Comparison of ENCODE assay signal across 23 cellular contexts in the genomic region with DNA sequence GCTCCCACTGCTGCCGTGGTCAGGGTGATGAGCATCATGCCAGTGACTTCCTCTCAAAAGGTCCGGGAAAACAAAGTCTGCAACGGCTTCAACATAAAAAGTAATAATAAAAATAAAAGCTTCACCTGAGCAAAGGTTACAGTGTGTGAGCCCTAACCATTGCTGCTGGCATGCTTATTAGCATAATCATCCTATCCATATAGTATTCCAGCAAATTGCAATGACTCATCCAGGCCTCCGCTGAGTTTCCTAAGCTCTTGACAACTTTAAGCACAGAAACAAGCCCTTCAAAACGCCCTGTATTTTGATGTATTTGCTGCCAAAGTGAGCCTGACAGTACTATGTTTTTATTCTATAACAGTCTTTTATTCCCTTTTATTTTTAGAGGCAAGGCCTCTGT.
"Had no signal": no experiment of that assay in that cellular context is flagged by ENCODE, and none has a peak within 500 bp of the region (broad histone marks: within the 10 kb centered on the region; RNA-seq: fewer than 3 reads in every experiment).

No MANE protein-coding gene starts in this region.

- H3K4me3 ChIP-seq: skin epidermis, stomach, thyroid gland, upper lobe of right lung had no signal

- DNase-seq: activated B cell treated with CpG ODN at 0.5 μM for 24 hours; activated CD4-positive, alpha-beta T cell treated with anti-CD3 and anti-CD28 coated beads, Interleukin-2, amount 50 U/mL, for 1 hour; activated CD8-positive, alpha-beta memory T cell treated with anti-CD3 and anti-CD28 coated beads, Interleukin-2, amount 10 ng/mL, durations not matched to agents 7 days and 5 days; activated CD8-positive, alpha-beta T cell treated with anti-CD3 and anti-CD28 coated beads, Interleukin-2, amount 10 ng/mL, durations not matched to agents 7 days and 5 days; activated T-cell treated with anti-CD3 and anti-CD28 coated beads, Interleukin-2, amount 50 U/mL, for 48 hours; anterior cingulate cortex; cortex of kidney; effector memory CD8-positive, alpha-beta T cell; erythroblast; hippocampal formation; kidney; midbrain; naive thymus-derived CD8-positive, alpha-beta T cell; stimulated activated CD4-positive, alpha-beta T cell treated with anti-CD3 and anti-CD28 coated beads, Interleukin-1b, Interleukin-23, amount 100 ng/mL, for 48 hours; stimulated activated CD4-positive, alpha-beta T cell treated with anti-CD3 and anti-CD28 coated beads, Interleukin-4, amount 100 ng/mL, for 4 hours; stimulated activated CD8-positive, alpha-beta memory T cell treated with anti-CD3 and anti-CD28 coated beads, Interleukin-4, amount 100 ng/mL, for 48 hours; stomach; T-helper 1 cell; thyroid gland; upper lobe of right lung had no signal

- ATAC-seq: activated CD8-positive, alpha-beta memory T cell treated with anti-CD3 and anti-CD28 coated beads, Interleukin-2, amount 10 ng/mL, durations not matched to agents 7 days and 5 days; activated CD8-positive, alpha-beta T cell treated with anti-CD3 and anti-CD28 coated beads, Interleukin-2, amount 10 ng/mL, durations not matched to agents 7 days and 5 days; effector memory CD8-positive, alpha-beta T cell; naive thymus-derived CD8-positive, alpha-beta T cell; sciatic nerve; stimulated activated memory B cell treated with anti-CD40 and anti-IgM and Interleukin-4, amounts not matched to agents 10 μg/mL and 1 μg/mL and 100 μg/mL, for 72 hours; upper lobe of right lung had no signal
